In the genomic region with DNA sequence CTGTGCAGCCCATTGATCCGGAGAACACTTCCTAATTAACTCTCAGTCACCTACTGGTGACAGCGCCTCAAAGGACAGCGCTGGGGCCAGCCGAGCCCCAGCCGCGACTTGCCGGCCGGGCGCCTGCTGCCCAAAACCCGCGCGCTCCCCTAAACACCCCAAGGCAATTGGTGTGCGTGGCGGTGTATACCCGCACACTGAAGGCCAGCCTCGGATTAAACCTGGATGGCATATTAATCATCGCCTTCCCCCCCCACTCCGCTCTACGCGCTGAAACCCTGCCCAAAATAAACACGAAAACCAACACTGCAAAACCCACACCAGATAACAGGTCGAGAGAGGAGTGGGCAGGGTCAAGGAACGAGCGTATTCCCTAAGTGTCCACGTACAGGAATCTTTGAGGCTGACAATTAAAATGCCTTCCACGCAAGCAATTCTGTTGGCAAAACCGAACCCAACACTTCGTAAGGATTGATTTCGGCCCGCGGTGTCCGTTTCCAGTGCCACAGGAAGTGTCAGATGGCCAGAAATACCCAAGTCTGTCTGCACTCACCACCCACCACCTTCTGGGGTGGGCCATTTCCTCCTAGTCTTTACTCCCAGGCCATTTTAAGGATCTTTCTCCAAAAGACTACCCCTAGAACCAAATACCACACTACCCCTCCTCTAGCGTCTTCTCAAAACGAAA, we compare ENCODE assay signal across 7 cellular contexts. TPM values are rescaled to one million over a fixed set of nuclear protein-coding genes. Genes with fewer than 3 reads are reported as not detected.
A peak's percentile ranks its signal among the peaks of the same experiment; 100 is the strongest.
DNase-seq lines count a peak whose midpoint lies in the region; ATAC-seq and TF ChIP-seq lines count a peak whose summit lies in the region.

No MANE protein-coding gene starts in this region.

- TF ChIP-seq CTCF in fibroblast of villous mesenchyme (IDR thresholded peaks at IDR 0.05; ENCODE audit: insufficient read depth, low read depth, low read length) (no peak), gastrocnemius medialis (IDR thresholded peaks at IDR 0.05 in 4 of 5, conservative IDR thresholded peaks at IDR 0.05 in 1 of 5) (no peak)

- H3K9me3 ChIP-seq in gastrocnemius medialis, result no peaks in the 10 kb centered on the region

- intact Hi-C loops in gastrocnemius medialis (cut with DNase I; ENCODE audit: low total_unique reads), result loop anchor here (2.0 to 10.0 kb wide), 7 partner anchors 14 to 360 kb away; no protein-coding TSS in a partner anchor

- peaks cover 0 to 21% of the 10 kb centered on the region in 2 donors for H3K27me3 Mint-ChIP-seq in T-cell

- peak overlapping the region; percentile 88 to 95 (median 88) for H3K4me3 Mint-ChIP-seq in T-cell

- no peak for ATAC-seq in T-cell (replicated peaks in 1 of 4)
- peak in 1 of 2 donors; percentile 9 for ATAC-seq in gastrocnemius medialis
- ATAC-seq in HG03378 (IDR thresholded peaks at IDR 0.05; ENCODE audit: unreplicated experiment), result no peak
- no peak for ATAC-seq in HG02870 (IDR thresholded peaks at IDR 0.05; ENCODE audit: unreplicated experiment)
- no peak for ATAC-seq in GM19324 (IDR thresholded peaks at IDR 0.05; ENCODE audit: low FRiP score, unreplicated experiment)

- peak overlapping the region; percentile 88 to 93 (median 91) for H3K27ac ChIP-seq in gastrocnemius medialis

- H3K4me3 ChIP-seq in H7 (ENCODE audit: insufficient read depth, low read depth, low read length) (peak overlapping the region; percentile 73), fibroblast of villous mesenchyme (ENCODE audit: low read depth, low read length) (peak overlapping the region; percentile 67), gastrocnemius medialis (peak overlapping the region; percentile 64 to 94 (median 82))

- DNase-seq in H7 (no peak), T-cell (no peak), fibroblast of villous mesenchyme (ENCODE audit: low read depth) (peak; percentile 45), gastrocnemius medialis (no peak)

- peaks cover 36 to 46% (median 41%) of the 10 kb centered on the region in 3 donors for H3K4me1 Mint-ChIP-seq in T-cell

- H3K27me3 ChIP-seq in H7 (ENCODE audit: control insufficient read depth, insufficient read depth, low read length), result peaks cover 30% of the 10 kb centered on the region; the same call in 1 of the 2 replicates
- peaks cover 0 to 22% (median 20%) of the 10 kb centered on the region in 3 donors for H3K27me3 ChIP-seq in gastrocnemius medialis

- H3K36me3 Mint-ChIP-seq in T-cell, result no peaks in the 10 kb centered on the region

- CTCF ChIA-PET in T-cell (lab: Charles Lee), result no interaction called here

- POLR2A ChIA-PET in T-cell (lab: Charles Lee), result interaction anchor here (0.6 kb wide), 3 partner anchors 10 to 482 kb away, joined by 4 to 7 read pairs (median 4); no protein-coding TSS in a partner anchor

- peak overlapping the region; percentile 82 to 83 for H3K27ac Mint-ChIP-seq in T-cell

- no peaks in the 10 kb centered on the region for H3K9me3 Mint-ChIP-seq in T-cell

- H3K4me1 ChIP-seq in gastrocnemius medialis, result peaks cover 8 to 34% of the 10 kb centered on the region in 2 donors

- H3K36me3 ChIP-seq in H7 (replicated peaks; ENCODE audit: control insufficient read depth, insufficient read depth, low read length), result no peaks in the 10 kb centered on the region
- H3K36me3 ChIP-seq in gastrocnemius medialis, result no peaks in the 10 kb centered on the region

- in situ Hi-C loops in gastrocnemius medialis (cut with MboI; ENCODE audit: low sequenced_read_pairs in 4 of 4), result loop anchor here in 1 of 4 donors (10.0 kb wide), 1 partner anchor 50 kb away; no protein-coding TSS in a partner anchor

- no peak for TF ChIP-seq POLR2A in gastrocnemius medialis (IDR thresholded peaks at IDR 0.05)

RNA-seq across cellular contexts. Expression of gene BCOR, which starts 2.7 kb away (rescaled TPM):
- 32.5 and 51.0 TPM in 2 replicates for total RNA-seq in H7 (2014; rRNA removed; shearing (Covaris generic))
- total RNA-seq in T-cell (10 to 100 TPM; 24.4 to 49.2 (median 42.2) TPM), fibroblast of villous mesenchyme (23.8 and 24.2 TPM in 2 replicates), gastrocnemius medialis (10 to 100 TPM in 3 of 4 donors, 1 to 10 TPM in 1; 6.5 to 43.8 (median 18.4) TPM)
